ENCODE assay signal across 8 cellular contexts in genomic region chr4:113958766-113959540, GRCh38. TPM values are rescaled to one million over a fixed set of nuclear protein-coding genes. Genes with fewer than 3 reads are reported as not detected.
DNase-seq lines count a peak whose midpoint lies in the region; ATAC-seq, FAIRE-seq and TF ChIP-seq lines count a peak whose summit lies in the region.

No MANE protein-coding gene starts in this region.

- H3K4me3 ChIP-seq in upper lobe of right lung = peak overlapping the region; percentile 9
- H3K4me3 ChIP-seq in testis = no peak overlapping the region

- no peak for DNase-seq in activated CD8-positive, alpha-beta T cell treated with anti-CD3 and anti-CD28 coated beads for 36 hours
- no peak for DNase-seq in activated CD8-positive, alpha-beta T cell treated with anti-CD3 and anti-CD28 coated beads, Interleukin-2, amount 10 ng/mL, durations not matched to agents 7 days and 5 days
- DNase-seq in RCC 7860 (ENCODE audit: low spot score) = peak; percentile 98
- peak; percentile 84 for DNase-seq in foreskin melanocyte
- DNase-seq in upper lobe of right lung = no peak
- DNase-seq in testis = no peak
- DNase-seq in NCI-H2171 (lab: John Stamatoyannopoulos, UW) = no peak
- no peak for DNase-seq in NCI-H524 treated with DMSO at 0.1 percent for 48 hours (lab: John Stamatoyannopoulos, UW)

- peaks cover 8% of the 10 kb centered on the region for H3K27me3 Mint-ChIP-seq in activated CD8-positive, alpha-beta T cell treated with anti-CD3 and anti-CD28 coated beads for 36 hours
- peaks cover 8% of the 10 kb centered on the region for H3K27me3 Mint-ChIP-seq in activated CD8-positive, alpha-beta T cell treated with anti-CD3 and anti-CD28 coated beads, Interleukin-2, amount 10 ng/mL, durations not matched to agents 7 days and 5 days (ENCODE audit: low read depth)

- no peak for TF ChIP-seq POLR2A in testis (IDR thresholded peaks at IDR 0.05)

- ATAC-seq in activated CD8-positive, alpha-beta T cell treated with anti-CD3 and anti-CD28 coated beads for 36 hours = peak; percentile 42
- no peak for ATAC-seq in activated CD8-positive, alpha-beta T cell treated with anti-CD3 and anti-CD28 coated beads, Interleukin-2, amount 10 ng/mL, durations not matched to agents 7 days and 5 days
- peak; percentile 85 for ATAC-seq in upper lobe of right lung

- H3K4me1 Mint-ChIP-seq in activated CD8-positive, alpha-beta T cell treated with anti-CD3 and anti-CD28 coated beads for 36 hours (ENCODE audit: low read depth) = peaks cover 9% of the 10 kb centered on the region
- H3K4me1 Mint-ChIP-seq in activated CD8-positive, alpha-beta T cell treated with anti-CD3 and anti-CD28 coated beads, Interleukin-2, amount 10 ng/mL, durations not matched to agents 7 days and 5 days (ENCODE audit: low read depth) = no peaks in the 10 kb centered on the region

- H3K4me3 Mint-ChIP-seq in activated CD8-positive, alpha-beta T cell treated with anti-CD3 and anti-CD28 coated beads for 36 hours = no peak overlapping the region
- no peak overlapping the region for H3K4me3 Mint-ChIP-seq in activated CD8-positive, alpha-beta T cell treated with anti-CD3 and anti-CD28 coated beads, Interleukin-2, amount 10 ng/mL, durations not matched to agents 7 days and 5 days

- H3K9me3 Mint-ChIP-seq in activated CD8-positive, alpha-beta T cell treated with anti-CD3 and anti-CD28 coated beads for 36 hours = peaks cover 10% of the 10 kb centered on the region
- H3K9me3 Mint-ChIP-seq in activated CD8-positive, alpha-beta T cell treated with anti-CD3 and anti-CD28 coated beads, Interleukin-2, amount 10 ng/mL, durations not matched to agents 7 days and 5 days (ENCODE audit: insufficient read depth) = no peaks in the 10 kb centered on the region

- 70 to 79% methylated on average over 8 of the region's 8 CpGs for WGBS in testis, 2 donors

- H3K9me3 ChIP-seq in upper lobe of right lung (no peaks in the 10 kb centered on the region), testis (no peaks in the 10 kb centered on the region)

- CTCF ChIA-PET in activated CD8-positive, alpha-beta T cell treated with anti-CD3 and anti-CD28 coated beads for 36 hours (lab: Charles Lee) = interaction anchor here (1.4 kb wide), 1 partner anchor 16 kb away, joined by 4 read pairs; no protein-coding TSS in a partner anchor
- CTCF ChIA-PET in activated CD8-positive, alpha-beta T cell treated with anti-CD3 and anti-CD28 coated beads, Interleukin-2, amount 10 ng/mL, durations not matched to agents 7 days and 5 days (lab: Charles Lee) = interaction anchor here (1.1 kb wide), 1 partner anchor 58 kb away, joined by 3 read pairs; no protein-coding TSS in a partner anchor

- H3K4me1 ChIP-seq in upper lobe of right lung (peaks cover 17% of the 10 kb centered on the region), testis (no peaks in the 10 kb centered on the region)

- H3K36me3 Mint-ChIP-seq in activated CD8-positive, alpha-beta T cell treated with anti-CD3 and anti-CD28 coated beads for 36 hours (ENCODE audit: low read depth) = no peaks in the 10 kb centered on the region
- no peaks in the 10 kb centered on the region for H3K36me3 Mint-ChIP-seq in activated CD8-positive, alpha-beta T cell treated with anti-CD3 and anti-CD28 coated beads, Interleukin-2, amount 10 ng/mL, durations not matched to agents 7 days and 5 days (ENCODE audit: low read depth)

- H3K27me3 ChIP-seq in upper lobe of right lung (no peaks in the 10 kb centered on the region), testis (no peaks in the 10 kb centered on the region)

- intact Hi-C loops in activated CD8-positive, alpha-beta T cell treated with anti-CD3 and anti-CD28 coated beads for 36 hours (cut with micrococcal nuclease) = loop anchor here (10.0 kb wide), 2 partner anchors 416 to 564 kb away; no protein-coding TSS in a partner anchor
- intact Hi-C loops in upper lobe of right lung (cut with DNase I) (no loop called here), testis (cut with DNase I; ENCODE audit: low total_unique reads) (no loop called here)

- no peak overlapping the region for H3K27ac Mint-ChIP-seq in activated CD8-positive, alpha-beta T cell treated with anti-CD3 and anti-CD28 coated beads for 36 hours
- no peak overlapping the region for H3K27ac Mint-ChIP-seq in activated CD8-positive, alpha-beta T cell treated with anti-CD3 and anti-CD28 coated beads, Interleukin-2, amount 10 ng/mL, durations not matched to agents 7 days and 5 days

- H3K36me3 ChIP-seq in upper lobe of right lung = no peaks in the 10 kb centered on the region
- H3K36me3 ChIP-seq in testis (ENCODE audit: low read depth, missing control alignments) = no peaks in the 10 kb centered on the region

- POLR2A ChIA-PET in activated CD8-positive, alpha-beta T cell treated with anti-CD3 and anti-CD28 coated beads for 36 hours (lab: Charles Lee) = no interaction called here
- POLR2A ChIA-PET in activated CD8-positive, alpha-beta T cell treated with anti-CD3 and anti-CD28 coated beads, Interleukin-2, amount 10 ng/mL, durations not matched to agents 7 days and 5 days (lab: Charles Lee) = no interaction called here

- TF ChIP-seq CTCF in activated CD8-positive, alpha-beta T cell treated with anti-CD3 and anti-CD28 coated beads for 36 hours (IDR thresholded peaks at IDR 0.05) = no peak
- TF ChIP-seq CTCF in upper lobe of right lung (IDR thresholded peaks at IDR 0.05) = no peak
- TF ChIP-seq CTCF in testis (IDR thresholded peaks at IDR 0.05) = no peak

- peak overlapping the region; percentile 49 for H3K27ac ChIP-seq in upper lobe of right lung
- no peak overlapping the region for H3K27ac ChIP-seq in testis

- FAIRE-seq in RCC 7860 (lab: Jason Lieb, UNC) = peak; percentile 99

RNA-seq across cellular contexts. Expression of gene ARSJ, which starts 20.5 kb away (rescaled TPM):
- total RNA-seq in activated CD8-positive, alpha-beta T cell treated with anti-CD3 and anti-CD28 coated beads for 36 hours = not detected
- total RNA-seq in activated CD8-positive, alpha-beta T cell treated with anti-CD3 and anti-CD28 coated beads, Interleukin-2, amount 10 ng/mL, durations not matched to agents 7 days and 5 days = not detected
- total RNA-seq in upper lobe of right lung (13.6 TPM), testis (under 1 TPM; 0.55 to 0.74 TPM)
- 1.6 TPM for polyA plus RNA-seq in testis (ENCODE audit: insufficient read depth, low read depth, low replicate concordance)

Comparison
In these comparisons a context has a peak if more than half of its experiments do, and no peak if none do; other contexts are left out.
1. DNase-seq: peak in RCC 7860 (single experiment) and foreskin melanocyte (single experiment); none in activated CD8-positive, alpha-beta T cell treated with anti-CD3 and anti-CD28 coated beads for 36 hours (single experiment), activated CD8-positive, alpha-beta T cell treated with anti-CD3 and anti-CD28 coated beads, Interleukin-2, amount 10 ng/mL, durations not matched to agents 7 days and 5 days (single experiment), upper lobe of right lung (single experiment), testis (single experiment), NCI-H2171 (single experiment) and NCI-H524 treated with DMSO at 0.1 percent for 48 hours (single experiment).